Comparison of ENCODE assay signal across 10 cellular contexts in genomic region chr11:116100016-116100415, GRCh38.
"Had no signal": no experiment of that assay in that cellular context is flagged by ENCODE, and none has a peak within 500 bp of the region (broad histone marks: within the 10 kb centered on the region; RNA-seq: fewer than 3 reads in every experiment).

No MANE protein-coding gene starts in this region.

- H3K4me1 ChIP-seq: HAP-1 had no signal

- H3K36me3 ChIP-seq: HAP-1 had no signal

- H3K27ac ChIP-seq: GM23248, HL-60 had no signal

- H3K4me3 Mint-ChIP-seq: HFFc6, IgD-negative memory B cell had no signal

- H3K27ac Mint-ChIP-seq: HFFc6, IgD-negative memory B cell had no signal

- H3K4me1 Mint-ChIP-seq: IgD-negative memory B cell had no signal

- DNase-seq: GM23248, GOT3, H7, HFFc6, KBM-7 had no signal

- H3K36me3 Mint-ChIP-seq: IgD-negative memory B cell had no signal

- H3K4me3 ChIP-seq: GM23248, HAP-1 had no signal

- H2AFZ ChIP-seq: GM23248 had no signal

- H3K9me3 ChIP-seq: HAP-1 had no signal

- H3K9ac ChIP-seq: GM23248 had no signal

- ATAC-seq: HCT116, HepG2 had no signal
